ENCODE assay signal across 8 cellular contexts in the genomic region with DNA sequence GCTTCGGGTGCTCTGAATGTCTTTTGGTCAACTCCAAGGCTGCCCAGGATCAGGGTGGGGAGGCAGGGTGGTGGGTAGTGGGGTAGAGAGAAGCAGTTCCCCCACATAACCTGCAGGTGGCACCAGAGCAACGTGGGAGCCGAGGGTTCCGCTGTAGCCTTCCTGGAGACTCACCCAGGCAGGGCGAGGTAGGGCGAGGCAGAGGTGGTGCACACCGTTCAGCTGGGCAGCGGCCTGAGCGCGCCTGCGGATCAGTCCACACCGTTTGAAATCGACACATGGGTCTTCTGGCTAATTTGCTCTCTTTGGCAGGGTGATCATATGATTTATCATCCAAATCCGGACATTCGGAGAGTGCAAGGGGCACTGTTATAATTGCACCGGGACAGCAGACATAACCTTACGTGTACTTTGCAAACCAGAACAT. TPM values are rescaled to one million over a fixed set of nuclear protein-coding genes. Genes with fewer than 3 reads are reported as not detected.
DNase-seq lines count a peak whose midpoint lies in the region; ATAC-seq and TF ChIP-seq lines count a peak whose summit lies in the region.

No MANE protein-coding gene starts in this region.

- ATAC-seq in GM21723 (IDR thresholded peaks at IDR 0.05; ENCODE audit: unreplicated experiment) (peak; percentile 92), Right ventricle myocardium superior (ENCODE audit: poor library complexity) (peak; percentile 98), upper lobe of right lung (peak; percentile 100)

- no peaks in the 10 kb centered on the region for H3K36me3 ChIP-seq in Karpas-422 (ENCODE audit: insufficient read depth, low read length)
- H3K36me3 ChIP-seq in upper lobe of right lung = no peaks in the 10 kb centered on the region

- peak; percentile 56 for DNase-seq in DMS53 treated with DMSO at 0.1 percent for 48 hours (lab: John Stamatoyannopoulos, UW; ENCODE audit: unreplicated experiment)
- peak; percentile 91 for DNase-seq in Karpas-422
- DNase-seq in SKM-1 treated with dmso at 0.1 percent for 144 hours (lab: John Stamatoyannopoulos, UW; ENCODE audit: unreplicated experiment) = peak; percentile 35
- peak; percentile 71 for DNase-seq in activated naive CD4-positive, alpha-beta T cell treated with anti-CD3 and anti-CD28 coated beads, Interleukin-2, amount 50 U/mL, for 16 hours
- peak; percentile 81 for DNase-seq in Right ventricle myocardium superior
- peak; percentile 92 for DNase-seq in posterior vena cava (ENCODE audit: low spot score)
- DNase-seq in upper lobe of right lung = peak; percentile 85

- H3K4me3 ChIP-seq in Karpas-422 (ENCODE audit: low read length) (no peak overlapping the region), upper lobe of right lung (peak overlapping the region; percentile 10)

- H3K4me2 ChIP-seq in Karpas-422 (ENCODE audit: low read depth, low read length, poor library complexity, severe bottlenecking) = peak overlapping the region; percentile 37

- H3K9me3 ChIP-seq in Karpas-422 (ENCODE audit: low read length) (no peaks in the 10 kb centered on the region), upper lobe of right lung (no peaks in the 10 kb centered on the region)

- no peaks in the 10 kb centered on the region for H3K27me3 ChIP-seq in Karpas-422 (ENCODE audit: low read length)
- no peaks in the 10 kb centered on the region for H3K27me3 ChIP-seq in upper lobe of right lung

- H3K9ac ChIP-seq in Karpas-422 (ENCODE audit: low read length) = peak overlapping the region; percentile 20; the same call in 1 of the 2 replicates

- no peaks in the 10 kb centered on the region for H4K20me1 ChIP-seq in Karpas-422 (ENCODE audit: insufficient read depth, low read depth, low read length)

- no peak overlapping the region for H3K27ac ChIP-seq in Karpas-422 (ENCODE audit: low read length)
- no peak overlapping the region for H3K27ac ChIP-seq in upper lobe of right lung

- intact Hi-C loops in Right ventricle myocardium superior (cut with DNase I) (loop anchor here (2.0 to 5.0 kb wide), 2 partner anchors 140 to 198 kb away; no protein-coding TSS in a partner anchor), posterior vena cava (cut with DNase I) (loop anchor here (5.0 kb wide), 2 partner anchors 145 to 200 kb away; no protein-coding TSS in a partner anchor), upper lobe of right lung (cut with DNase I) (no loop called here)

- H3K4me1 ChIP-seq in Karpas-422 (ENCODE audit: low read length) (peaks cover 52% of the 10 kb centered on the region), upper lobe of right lung (no peaks in the 10 kb centered on the region)

- H3K79me2 ChIP-seq in Karpas-422 (ENCODE audit: low read length) = no peaks in the 10 kb centered on the region

- no peaks in the 10 kb centered on the region for H3K9me2 ChIP-seq in Karpas-422 (replicated peaks; ENCODE audit: insufficient read depth, low read length)

- peak overlapping the region; percentile 15; the same call in 1 of the 2 replicates for H2AFZ ChIP-seq in Karpas-422 (ENCODE audit: low read length)

- peak; percentile 94 for TF ChIP-seq CTCF in upper lobe of right lung (IDR thresholded peaks at IDR 0.05)

RNA-seq across cellular contexts. Expression of gene MAP3K8, which starts 41.4 kb away (rescaled TPM):
- 51.5 and 69.8 TPM in 2 replicates for total RNA-seq in Karpas-422 (2014; rRNA removed; shearing (Covaris generic); ENCODE audit: low replicate concordance)
- 7.3 TPM for total RNA-seq in Right ventricle myocardium superior
- total RNA-seq in posterior vena cava = 10 to 100 TPM; 58.3 to 62.3 TPM
- 33.7 TPM for total RNA-seq in upper lobe of right lung

RNA-seq across cellular contexts. Expression of gene MTPAP, which starts 43.5 kb away (rescaled TPM):
- total RNA-seq in Karpas-422 (2014; rRNA removed; shearing (Covaris generic); ENCODE audit: low replicate concordance) = 15.0 and 34.1 TPM in 2 replicates
- 18.2 TPM for total RNA-seq in Right ventricle myocardium superior
- total RNA-seq in posterior vena cava = 10 to 100 TPM; 21.9 to 24.0 TPM
- 24.5 TPM for total RNA-seq in upper lobe of right lung

Comparison
In these comparisons a context has a peak if more than half of its experiments do, and no peak if none do; other contexts are left out.
1. DNase-seq: peak in every context shown above with its lines; median percentile 92 in posterior vena cava; 91 in Karpas-422; 85 in upper lobe of right lung; 81 in Right ventricle myocardium superior; 71 in activated naive CD4-positive, alpha-beta T cell treated with anti-CD3 and anti-CD28 coated beads, Interleukin-2, amount 50 U/mL, for 16 hours; 56 in DMS53 treated with DMSO at 0.1 percent for 48 hours; 35 in SKM-1 treated with dmso at 0.1 percent for 144 hours.